Comparison of ENCODE assay signal across 11 cellular contexts in the genomic region with DNA sequence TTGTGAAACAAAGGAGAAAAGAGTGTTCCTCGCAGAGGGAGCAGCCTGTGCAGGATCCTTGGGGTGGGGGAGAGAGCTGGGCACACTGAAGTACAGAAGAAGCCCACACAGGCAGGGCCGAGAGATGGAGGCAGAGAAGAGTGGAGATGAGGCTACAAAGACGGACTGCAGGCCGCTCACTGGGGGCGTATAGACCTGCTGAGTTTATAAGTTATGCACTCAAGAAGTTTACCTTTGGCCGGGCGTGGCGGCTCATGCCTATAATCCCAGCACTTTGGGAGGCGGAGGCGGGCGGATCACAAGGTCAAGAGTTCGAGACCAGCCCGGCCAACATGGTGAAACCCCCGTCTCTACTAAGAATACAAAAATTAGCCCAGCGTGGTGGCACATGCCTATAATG. TPM values are rescaled to one million over a fixed set of nuclear protein-coding genes. Genes with fewer than 3 reads are reported as not detected.
DNase-seq lines count a peak whose midpoint lies in the region; ATAC-seq, FAIRE-seq and TF ChIP-seq lines count a peak whose summit lies in the region.
"Not testable (repeated sequence)": the region's sequence is repeated elsewhere in the genome, so short reads cannot be mapped to it uniquely, and the experiment has no call there.
"Had no signal": no experiment of that assay in that cellular context is flagged by ENCODE, and none has a peak within 500 bp of the region (broad histone marks: within the 10 kb centered on the region; RNA-seq: fewer than 3 reads in every experiment).

No MANE protein-coding gene starts in this region.

- TF ChIP-seq POLR2A in transverse colon (IDR thresholded peaks at IDR 0.05), result peak; percentile 62

- H2AFZ ChIP-seq in keratinocyte (ENCODE audit: control insufficient read depth, low read length), result peak overlapping the region; percentile 3

- H3K9me3 ChIP-seq in RWPE2 (ENCODE audit: severe bottlenecking); keratinocyte (ENCODE audit: control insufficient read depth, low read depth, low read length); transverse colon: not testable (repeated sequence)

- H3K9ac ChIP-seq in keratinocyte (ENCODE audit: control insufficient read depth, extremely low read depth, insufficient read depth, low read length), result peak overlapping the region; percentile 79
- not testable (repeated sequence) for H3K9ac ChIP-seq in rectal smooth muscle tissue (ENCODE audit: low read length)

- H3K27ac ChIP-seq in RWPE2 (ENCODE audit: poor library complexity, severe bottlenecking) (peak overlapping the region; percentile 74), coronary artery (peak overlapping the region in 1 of 2 donors; percentile 15), keratinocyte (ENCODE audit: control insufficient read depth, insufficient read depth, low read length) (peak overlapping the region; percentile 93), transverse colon (peak overlapping the region; percentile 73 to 86 (median 82))
- not testable (repeated sequence) for H3K27ac ChIP-seq in rectal smooth muscle tissue (ENCODE audit: low read depth, low read length)

- not testable (repeated sequence) for H3K9me1 ChIP-seq in keratinocyte (ENCODE audit: control insufficient read depth, extremely low read depth, insufficient read depth, low read length)

- DNase-seq in BJ (ENCODE audit: low read depth); LNCaP clone FGC (ENCODE audit: low read depth); RWPE2 (ENCODE audit: low spot score); fibroblast of mammary gland (ENCODE audit: low read depth); keratinocyte (ENCODE audit: low read depth, low spot score): not testable (repeated sequence)
- DNase-seq in coronary artery (ENCODE audit: low spot score), result peak; percentile 63
- DNase-seq in transverse colon, result peak; percentile 81

- H3K4me2 ChIP-seq in keratinocyte (ENCODE audit: control insufficient read depth, extremely low read depth, insufficient read depth, low read depth, low read length), result peak overlapping the region; percentile 77

- H4K20me1 ChIP-seq in keratinocyte (ENCODE audit: control insufficient read depth, extremely low read depth, insufficient read depth, low read length), result not testable (repeated sequence)

- H3K36me3 ChIP-seq in BJ (ENCODE audit: control insufficient read depth, insufficient read depth, low read length); RWPE2 (ENCODE audit: low read depth); rectal smooth muscle tissue (ENCODE audit: control insufficient read depth, insufficient read depth, low read length); transverse colon: not testable (repeated sequence)
- H3K36me3 ChIP-seq in keratinocyte (ENCODE audit: control insufficient read depth in 2 of 2, extremely low read depth in 1 of 2, insufficient read depth in 2 of 2, low read length in 2 of 2), result peaks cover 5 to 13% of the 10 kb centered on the region in 2 experiments

- intact Hi-C loops in transverse colon (cut with DNase I; ENCODE audit: low total_unique reads), result not testable (repeated sequence)

- WGBS in transverse colon (ENCODE audit: low coverage in 1 of 2), 2 donors, result 31 to 70% methylated on average over 5 to 15 of the region's 15 CpGs

- not testable (repeated sequence) for H3K4me1 ChIP-seq in RWPE2 (ENCODE audit: insufficient read depth, poor library complexity, severe bottlenecking); rectal smooth muscle tissue (ENCODE audit: control insufficient read depth, insufficient read depth, low read length)
- H3K4me1 ChIP-seq in keratinocyte (ENCODE audit: control insufficient read depth, extremely low read depth, insufficient read depth, low read length), result peaks cover 41% of the 10 kb centered on the region
- H3K4me1 ChIP-seq in transverse colon, result peaks cover 0 to 21% (median 12%) of the 10 kb centered on the region in 4 donors

- H3K4me3 ChIP-seq in BJ (ENCODE audit: low read depth, low read length), result peak overlapping the region; percentile 49
- peak overlapping the region; percentile 4 for H3K4me3 ChIP-seq in LNCaP clone FGC (ENCODE audit: low read depth, low read length)
- peak overlapping the region; percentile 19 for H3K4me3 ChIP-seq in RWPE2 (ENCODE audit: severe bottlenecking)
- H3K4me3 ChIP-seq in coronary artery, result peak overlapping the region; percentile 40
- peak overlapping the region; percentile 50 for H3K4me3 ChIP-seq in fibroblast of mammary gland (ENCODE audit: control insufficient read depth, low read depth, low read length)
- peak overlapping the region; percentile 63 to 95 (median 81) for H3K4me3 ChIP-seq in keratinocyte (ENCODE audit: control insufficient read depth in 2 of 3, extremely low read depth in 1 of 3, insufficient read depth in 2 of 3, low read depth in 1 of 3, low read length in 3 of 3)
- H3K4me3 ChIP-seq in rectal smooth muscle tissue (ENCODE audit: low read length), result peak overlapping the region; percentile 59
- H3K4me3 ChIP-seq in transverse colon, result peak overlapping the region in 3 of 4 donors; percentile 3 to 39 (median 21)

- not testable (repeated sequence) for FAIRE-seq in keratinocyte (lab: Jason Lieb, UNC)

- not testable (repeated sequence) for TF ChIP-seq EP300 in transverse colon (IDR thresholded peaks at IDR 0.05; ENCODE audit: low read depth)

- in situ Hi-C loops in transverse colon (cut with MboI; ENCODE audit: low pct_ligation_motif_present in 1 of 4, low pct_unique_long_range_greater_than_20kb in 1 of 4, low sequenced_read_pairs in 3 of 4), result not testable (repeated sequence)

- not testable (repeated sequence) for H3K27me3 ChIP-seq in BJ (ENCODE audit: control insufficient read depth, insufficient read depth, low read length); RWPE2 (ENCODE audit: insufficient read depth, poor library complexity, severe bottlenecking); keratinocyte (ENCODE audit: control insufficient read depth, extremely low read depth, insufficient read depth, low read length); rectal smooth muscle tissue (ENCODE audit: control insufficient read depth, insufficient read depth, low read length); transverse colon

- not testable (repeated sequence) for TF ChIP-seq CTCF in BJ (IDR thresholded peaks at IDR 0.05; ENCODE audit: insufficient read depth, low read depth, low read length); LNCaP clone FGC (IDR thresholded peaks at IDR 0.05; ENCODE audit: control insufficient read depth, extremely low read depth, insufficient read depth); RWPE2 (IDR thresholded peaks at IDR 0.05; ENCODE audit: poor library complexity, severe bottlenecking); coronary artery (IDR thresholded peaks at IDR 0.05); fibroblast of mammary gland (conservative IDR thresholded peaks at IDR 0.05; ENCODE audit: control insufficient read depth, insufficient read depth, low read depth, low read length); keratinocyte (optimal IDR thresholded peaks at IDR 0.05 in 1 of 3, IDR thresholded peaks at IDR 0.05 in 1 of 3, conservative IDR thresholded peaks at IDR 0.05 in 1 of 3; ENCODE audit: extremely low read depth in 1 of 3, insufficient read depth in 2 of 3, low read length in 3 of 3); transverse colon (IDR thresholded peaks at IDR 0.05)

- POLR2A ChIA-PET in BJ (lab: Charles Lee), result interaction anchor here (1.1 kb wide), 1 partner anchor 35 kb away, joined by 3 read pairs; no protein-coding TSS in a partner anchor

- dilution Hi-C loops in keratinocyte (cut with MboI; ENCODE audit: extremely low pct_ligation_motif_present, low sequenced_read_pairs), result not testable (repeated sequence)

- not testable (repeated sequence) for ATAC-seq in RWPE2 (ENCODE audit: low read depth)

- peaks cover 39% of the 10 kb centered on the region for H3K79me2 ChIP-seq in keratinocyte (ENCODE audit: control insufficient read depth, insufficient read depth, low read length)

- CTCF ChIA-PET in BJ (lab: Yijun Ruan, JAX), result interaction anchor here (0.6 to 2.5 kb wide), 4 partner anchors 8 to 48 kb away, joined by 3 to 10 read pairs (median 3); no protein-coding TSS in a partner anchor

RNA-seq across cellular contexts. Expression of a gene that starts 7.6 kb away (rescaled TPM):
- not detected in 2 replicates for polyA plus RNA-seq in BJ (2011; rRNA removed)
- polyA minus RNA-seq in BJ (2011; rRNA and poly(A)+ RNA removed), result not detected in 2 replicates
- polyA plus RNA-seq in keratinocyte, result 0.31 to 0.57 TPM (median 0.41 TPM) in 3 replicates
- polyA plus RNA-seq in keratinocyte (2011; ENCODE audit: low read depth), result not detected
- 0.30 and 0.38 TPM in 2 replicates for polyA plus RNA-seq in keratinocyte (2011; cell fraction: cytosol; rRNA removed)
- polyA plus RNA-seq in keratinocyte (2011; cell fraction: nucleus; rRNA removed), result not detected in 2 replicates
- polyA plus RNA-seq in keratinocyte (2012; ENCODE audit: low replicate concordance), result 0.42 and 0.47 TPM in 2 replicates
- 0.30 TPM in 1 of 3 replicates, not detected in the others for polyA minus RNA-seq in keratinocyte
- not detected for polyA minus RNA-seq in keratinocyte (2011; cell fraction: cytosol; rRNA and poly(A)+ RNA removed)
- polyA minus RNA-seq in keratinocyte (2011; cell fraction: nucleus; rRNA and poly(A)+ RNA removed), result not detected in 2 replicates
- total RNA-seq in transverse colon, result under 1 TPM in 1 of 4 donors, not detected in 3; 0.64 TPM
- total RNA-seq: CD8-positive, alpha-beta T cell; G401; HepG2 had no signal

RNA-seq across cellular contexts. Expression of a gene that starts 16.2 kb away (rescaled TPM):
- polyA plus RNA-seq in BJ (2011; rRNA removed), result not detected in 2 replicates
- polyA minus RNA-seq in BJ (2011; rRNA and poly(A)+ RNA removed), result not detected in 2 replicates
- polyA plus RNA-seq in keratinocyte, result 4.2 to 6.0 TPM (median 5.8 TPM) in 3 replicates
- 5.5 TPM for polyA plus RNA-seq in keratinocyte (2011; ENCODE audit: low read depth)
- polyA plus RNA-seq in keratinocyte (2011; cell fraction: cytosol; rRNA removed), result 1.5 and 2.8 TPM in 2 replicates
- 16.7 and 20.7 TPM in 2 replicates for polyA plus RNA-seq in keratinocyte (2011; cell fraction: nucleus; rRNA removed)
- polyA plus RNA-seq in keratinocyte (2012; ENCODE audit: low replicate concordance), result 6.9 and 11.6 TPM in 2 replicates
- polyA minus RNA-seq in keratinocyte, result 5.0 to 11.5 TPM (median 5.9 TPM) in 3 replicates
- 5.8 TPM for polyA minus RNA-seq in keratinocyte (2011; cell fraction: cytosol; rRNA and poly(A)+ RNA removed)
- polyA minus RNA-seq in keratinocyte (2011; cell fraction: nucleus; rRNA and poly(A)+ RNA removed), result 13.3 and 13.9 TPM in 2 replicates
- total RNA-seq in transverse colon, result 100 to 1,000 TPM in 1 of 4 donors, 10 to 100 TPM in 3; 40.7 to 137 (median 81.3) TPM
- total RNA-seq: CD8-positive, alpha-beta T cell; G401; HepG2 had no signal

RNA-seq across cellular contexts. Expression of a gene that starts 36.3 kb away (rescaled TPM):
- 628 and 745 TPM in 2 replicates for polyA plus RNA-seq in BJ (2011; rRNA removed)
- polyA minus RNA-seq in BJ (2011; rRNA and poly(A)+ RNA removed), result 239 and 300 TPM in 2 replicates
- 678 to 787 TPM (median 709 TPM) in 3 replicates for polyA plus RNA-seq in keratinocyte
- 1,035 TPM for polyA plus RNA-seq in keratinocyte (2011; ENCODE audit: low read depth)
- 759 and 902 TPM in 2 replicates for polyA plus RNA-seq in keratinocyte (2011; cell fraction: cytosol; rRNA removed)
- polyA plus RNA-seq in keratinocyte (2011; cell fraction: nucleus; rRNA removed), result 491 and 579 TPM in 2 replicates
- polyA plus RNA-seq in keratinocyte (2012; ENCODE audit: low replicate concordance), result 585 and 747 TPM in 2 replicates
- 343 to 569 TPM (median 417 TPM) in 3 replicates for polyA minus RNA-seq in keratinocyte
- polyA minus RNA-seq in keratinocyte (2011; cell fraction: cytosol; rRNA and poly(A)+ RNA removed), result 337 TPM
- polyA minus RNA-seq in keratinocyte (2011; cell fraction: nucleus; rRNA and poly(A)+ RNA removed), result 126 and 127 TPM in 2 replicates
- total RNA-seq in transverse colon, result 100 to 1,000 TPM in 3 of 4 donors, 10 to 100 TPM in 1; 65.1 to 235 (median 168) TPM

Comparison
In these comparisons a context has a peak if more than half of its experiments do, and no peak if none do; other contexts are left out.
1. H3K4me3 ChIP-seq: peak in every context shown above with its lines; median percentile 81 in keratinocyte; 59 in rectal smooth muscle tissue; 50 in fibroblast of mammary gland; 49 in BJ; 40 in coronary artery; 21 in transverse colon; 19 in RWPE2; 4 in LNCaP clone FGC.